Comparison of ENCODE assay signal across 8 cellular contexts in genomic region chr3:127597020-127597771, GRCh38. TPM values are rescaled to one million over a fixed set of nuclear protein-coding genes. Genes with fewer than 3 reads are reported as not detected.
DNase-seq lines count a peak whose midpoint lies in the region; ATAC-seq and TF ChIP-seq lines count a peak whose summit lies in the region.

No MANE protein-coding gene starts in this region.

- peak overlapping the region; percentile 63 for H3K4me2 ChIP-seq in GM23248 (ENCODE audit: unreplicated experiment)

- no peak for TF ChIP-seq POLR2A in upper lobe of left lung (IDR thresholded peaks at IDR 0.05)

- H3K4me1 Mint-ChIP-seq in CD4-positive, CD25-positive, alpha-beta regulatory T cell, result peaks cover 11 to 28% (median 20%) of the 10 kb centered on the region in 4 donors

- H2AFZ ChIP-seq in GM23248, result peak overlapping the region; percentile 96

- peak overlapping the region; percentile 83 to 96 (median 88) for H3K4me3 Mint-ChIP-seq in CD4-positive, CD25-positive, alpha-beta regulatory T cell

- H3F3A ChIP-seq in GM23248 (ENCODE audit: insufficient read depth), result no peaks in the 10 kb centered on the region

- no peaks in the 10 kb centered on the region for H4K20me1 ChIP-seq in GM23248 (ENCODE audit: insufficient read depth)

- no peaks in the 10 kb centered on the region for H3K27me3 ChIP-seq in CD4-positive, CD25-positive, alpha-beta regulatory T cell (ENCODE audit: control insufficient read depth, insufficient read depth, low read length)
- H3K27me3 ChIP-seq in GM23248 (replicated peaks; ENCODE audit: insufficient read depth) (no peaks in the 10 kb centered on the region), lower lobe of right lung (ENCODE audit: low read depth) (no peaks in the 10 kb centered on the region), upper lobe of left lung (no peaks in the 10 kb centered on the region)

- no peak for TF ChIP-seq CTCF in VCaP (conservative IDR thresholded peaks at IDR 0.05)
- TF ChIP-seq CTCF in lower lobe of right lung (IDR thresholded peaks at IDR 0.05), result no peak
- no peak for TF ChIP-seq CTCF in upper lobe of left lung (IDR thresholded peaks at IDR 0.05)

- in situ Hi-C loops in GM23248 (cut with MboI), result no loop called here

- no peaks in the 10 kb centered on the region for H3K27me3 Mint-ChIP-seq in CD4-positive, CD25-positive, alpha-beta regulatory T cell

- intact Hi-C loops in lower lobe of right lung (cut with DNase I), result no loop called here

- no peak for ATAC-seq in CD4-positive, CD25-positive, alpha-beta regulatory T cell (ENCODE audit: low read depth in 2 of 2)
- ATAC-seq in lower lobe of right lung (no peak), upper lobe of left lung (ENCODE audit: low FRiP score in 2 of 2) (no peak)

- no peaks in the 10 kb centered on the region for H3K9me2 ChIP-seq in GM23248 (ENCODE audit: insufficient read depth)

- no peak for TF ChIP-seq EP300 in upper lobe of left lung (IDR thresholded peaks at IDR 0.05)

- peaks cover 5% of the 10 kb centered on the region for H3K4me1 ChIP-seq in CD4-positive, CD25-positive, alpha-beta regulatory T cell (ENCODE audit: control insufficient read depth, insufficient read depth, low read length, poor library complexity, severe bottlenecking)
- peaks cover 7% of the 10 kb centered on the region for H3K4me1 ChIP-seq in GM23248 (ENCODE audit: insufficient read depth)
- peaks cover 13% of the 10 kb centered on the region for H3K4me1 ChIP-seq in lower lobe of right lung
- peaks cover 8 to 18% (median 13%) of the 10 kb centered on the region in 4 donors for H3K4me1 ChIP-seq in upper lobe of left lung

- H3K9me3 ChIP-seq in CD4-positive, CD25-positive, alpha-beta regulatory T cell (ENCODE audit: control insufficient read depth in 2 of 2, low read length in 2 of 2), result no peaks in the 10 kb centered on the region
- no peaks in the 10 kb centered on the region for H3K9me3 ChIP-seq in GM23248 (ENCODE audit: low read depth)
- no peaks in the 10 kb centered on the region for H3K9me3 ChIP-seq in lower lobe of right lung
- no peaks in the 10 kb centered on the region for H3K9me3 ChIP-seq in upper lobe of left lung

- 53 to 56% methylated on average over 12 of the region's 12 CpGs for WGBS in GM23248 (ENCODE audit: low coverage in 1 of 2, low lambda C conversion rate in 2 of 2, missing lambda C conversion rate in 2 of 2), 2 experiments
- whole genome bisulfite sequencing in upper lobe of left lung, 2 donors, result 70 to 76% methylated on average over 12 of the region's 12 CpGs

- H3K27ac ChIP-seq in CD4-positive, CD25-positive, alpha-beta regulatory T cell (ENCODE audit: insufficient read depth, low read length, poor library complexity, severe bottlenecking), result no peak overlapping the region
- H3K27ac ChIP-seq in GM23248 (no peak overlapping the region), VCaP (peak overlapping the region; percentile 81; the same call in 1 of the 2 replicates), lower lobe of right lung (no peak overlapping the region), upper lobe of left lung (no peak overlapping the region)

- H3K79me2 ChIP-seq in GM23248 (ENCODE audit: insufficient read depth), result peaks cover 25% of the 10 kb centered on the region; the same call in 1 of the 2 replicates

- peak in 1 of 3 donors; percentile 9 for DNase-seq in CD4-positive, CD25-positive, alpha-beta regulatory T cell
- DNase-seq in GM23248, result no peak
- DNase-seq in lower lobe of right lung, result no peak
- DNase-seq in LoVo (ENCODE audit: low spot score), result no peak
- no peak for DNase-seq in upper lobe of left lung
- DNase-seq in GOT3 (lab: John Stamatoyannopoulos, UW), result no peak
- DNase-seq in amygdala (lab: John Stamatoyannopoulos, UW), result no peak

- peaks cover 0 to 2% (median 0%) of the 10 kb centered on the region in 7 donors for H3K9me3 Mint-ChIP-seq in CD4-positive, CD25-positive, alpha-beta regulatory T cell

- no peak overlapping the region for H3K4me3 ChIP-seq in CD4-positive, CD25-positive, alpha-beta regulatory T cell (ENCODE audit: low read depth, low read length)
- H3K4me3 ChIP-seq in GM23248 (peak overlapping the region; percentile 75), lower lobe of right lung (peak overlapping the region; percentile 79), upper lobe of left lung (peak overlapping the region in 1 of 4 donors; percentile 53)

- peak overlapping the region; percentile 82; the same call in 1 of the 2 replicates for H3K9ac ChIP-seq in GM23248

- H3K27ac Mint-ChIP-seq in CD4-positive, CD25-positive, alpha-beta regulatory T cell, result peak overlapping the region in 2 of 3 donors; percentile 36 to 82

- H3K36me3 Mint-ChIP-seq in CD4-positive, CD25-positive, alpha-beta regulatory T cell, result no peaks in the 10 kb centered on the region

- H3K36me3 ChIP-seq in CD4-positive, CD25-positive, alpha-beta regulatory T cell (ENCODE audit: control insufficient read depth, insufficient read depth, low read length), result peaks cover 2% of the 10 kb centered on the region
- H3K36me3 ChIP-seq in GM23248 (ENCODE audit: low read depth) (no peaks in the 10 kb centered on the region), lower lobe of right lung (no peaks in the 10 kb centered on the region), upper lobe of left lung (no peaks in the 10 kb centered on the region)

RNA-seq across cellular contexts. Expression of gene MCM2, which starts 1.0 kb away (rescaled TPM):
- total RNA-seq in CD4-positive, CD25-positive, alpha-beta regulatory T cell, result 15.7 TPM
- polyA plus RNA-seq in CD4-positive, CD25-positive, alpha-beta regulatory T cell, result 10 to 100 TPM; 14.4 to 17.2 (median 16.2) TPM
- total RNA-seq in GM23248 (2014; rRNA removed; shearing (Covaris generic)), result 30.3 and 36.4 TPM in 2 replicates
- polyA plus RNA-seq in GM23248 (2016; fragmentation: Nextera tagmentation; extraction: Ambion mirVana), result 14.4 and 14.7 TPM in 2 replicates
- total RNA-seq in lower lobe of right lung (6.1 TPM), upper lobe of left lung (10 to 100 TPM in 3 of 6 donors, 1 to 10 TPM in 3; 6.1 to 14.7 (median 10.1) TPM)

RNA-seq across cellular contexts. Expression of gene TPRA1, which starts 6.7 kb away (rescaled TPM):
- total RNA-seq in CD4-positive, CD25-positive, alpha-beta regulatory T cell, result 15.9 TPM
- 10 to 100 TPM; 14.0 to 27.4 (median 24.5) TPM for polyA plus RNA-seq in CD4-positive, CD25-positive, alpha-beta regulatory T cell
- 56.1 and 65.1 TPM in 2 replicates for total RNA-seq in GM23248 (2014; rRNA removed; shearing (Covaris generic))
- 42.8 and 45.4 TPM in 2 replicates for polyA plus RNA-seq in GM23248 (2016; fragmentation: Nextera tagmentation; extraction: Ambion mirVana)
- 38.8 TPM for total RNA-seq in lower lobe of right lung
- 10 to 100 TPM; 16.8 to 44.4 (median 40.3) TPM for total RNA-seq in upper lobe of left lung

RNA-seq across cellular contexts. Expression of gene PODXL2, which starts 31.8 kb away (rescaled TPM):
- total RNA-seq in CD4-positive, CD25-positive, alpha-beta regulatory T cell, result 1.7 TPM
- polyA plus RNA-seq in CD4-positive, CD25-positive, alpha-beta regulatory T cell, result 1 to 10 TPM in 3 of 4 donors, under 1 TPM in 1; 0.87 to 3.1 (median 2.1) TPM
- total RNA-seq in GM23248 (2014; rRNA removed; shearing (Covaris generic)), result 0.89 and 2.5 TPM in 2 replicates
- polyA plus RNA-seq in GM23248 (2016; fragmentation: Nextera tagmentation; extraction: Ambion mirVana), result 1.2 and 1.8 TPM in 2 replicates
- 2.2 TPM for total RNA-seq in lower lobe of right lung
- total RNA-seq in upper lobe of left lung, result 1 to 10 TPM; 1.0 to 5.1 (median 3.5) TPM
